Comparison of ENCODE assay signal across 27 cellular contexts in the genomic region with DNA sequence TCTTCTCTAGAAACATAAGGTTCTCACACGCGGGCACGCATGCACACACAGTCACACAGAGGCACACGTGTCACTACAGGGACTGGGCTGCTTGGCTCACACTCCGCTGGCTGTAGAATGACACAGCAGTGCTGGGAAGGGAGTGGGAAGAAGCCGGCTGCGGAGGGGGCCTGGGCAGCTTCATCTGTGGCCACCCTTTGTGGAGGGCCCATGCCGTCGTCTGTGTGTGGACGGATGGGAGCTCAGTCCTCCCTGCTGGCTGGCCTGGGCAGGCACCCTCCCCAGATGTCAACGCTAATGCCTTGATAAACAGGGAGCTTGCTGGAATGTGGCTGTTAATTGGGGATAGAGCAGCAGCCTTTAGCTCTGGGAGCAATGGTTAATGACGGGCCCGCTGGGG.
DNase-seq lines count a peak whose midpoint lies in the region; ATAC-seq, FAIRE-seq and TF ChIP-seq lines count a peak whose summit lies in the region.
"Had no signal": no experiment of that assay in that cellular context is flagged by ENCODE, and none has a peak within 500 bp of the region (broad histone marks: within the 10 kb centered on the region; RNA-seq: fewer than 3 reads in every experiment).

No MANE protein-coding gene starts in this region.

- CTCF ChIA-PET in K562 (lab: Yijun Ruan, JAX; ENCODE audit: low intra/inter-chr PET ratio), result no interaction called here

- no peak overlapping the region for H3K23ac ChIP-seq in neuronal stem cell (ENCODE audit: low read depth, low read length, poor library complexity)

- no peak for TF ChIP-seq RAD21 in K562 (CRISPR knock-in tag; conservative IDR thresholded peaks at IDR 0.05 in 1 of 2, IDR thresholded peaks at IDR 0.05 in 1 of 2)

- H3K9me1 ChIP-seq in K562 (ENCODE audit: control insufficient read depth, insufficient read depth, low read length), result peaks cover 3% of the 10 kb centered on the region

- H3K9me3 ChIP-seq in K562 (replicated peaks; ENCODE audit: control insufficient read depth, insufficient read depth, low read depth, low read length) (no peaks in the 10 kb centered on the region), right atrium auricular region (no peaks in the 10 kb centered on the region), neuronal stem cell (replicated peaks in 1 of 2; ENCODE audit: control insufficient read depth in 2 of 2, insufficient read depth in 1 of 2, low read depth in 1 of 2, low read length in 2 of 2) (no peaks in the 10 kb centered on the region)
- H3K9me3 ChIP-seq: left lung, upper lobe of left lung had no signal

- H3K79me1 ChIP-seq in neuronal stem cell (ENCODE audit: low read depth, low read length), result peaks cover 1% of the 10 kb centered on the region

- H3K4ac ChIP-seq in neuronal stem cell (ENCODE audit: low read length), result no peak overlapping the region

- H3K4me1 ChIP-seq in K562 (replicated peaks in 1 of 2; ENCODE audit: control insufficient read depth in 2 of 2, insufficient read depth in 2 of 2, low read length in 2 of 2) (peaks cover 14 to 16% of the 10 kb centered on the region in 2 experiments; a peak in 4 of 5 replicates), right atrium auricular region (peaks cover 0 to 21% of the 10 kb centered on the region in 2 donors), neuronal stem cell (ENCODE audit: control insufficient read depth in 2 of 2, insufficient read depth in 1 of 2, low read depth in 1 of 2, low read length in 2 of 2) (peaks cover 6 to 22% of the 10 kb centered on the region in 2 donors)

- H3K18ac ChIP-seq in neuronal stem cell (ENCODE audit: low read length), result peak overlapping the region; percentile 76

- no peak overlapping the region for H4K91ac ChIP-seq in neuronal stem cell (ENCODE audit: low read depth, low read length, poor library complexity)

- peak overlapping the region in 1 of 2 experiments; percentile 50; a peak in 1 of 4 replicates for H3K9ac ChIP-seq in K562 (ENCODE audit: insufficient read depth in 1 of 2, low read depth in 2 of 2, low read length in 2 of 2)
- no peak overlapping the region for H3K9ac ChIP-seq in neuronal stem cell (ENCODE audit: low read depth, low read length, poor library complexity)

- FAIRE-seq in K562 (lab: Jason Lieb, UNC), result no peak
- FAIRE-seq: G401.6, RCC 7860 had no signal

- H3K36me3 ChIP-seq in K562 (ENCODE audit: control insufficient read depth, insufficient read depth, low read length), result no peaks in the 10 kb centered on the region
- no peaks in the 10 kb centered on the region for H3K36me3 ChIP-seq in right atrium auricular region
- no peaks in the 10 kb centered on the region for H3K36me3 ChIP-seq in neuronal stem cell (replicated peaks in 1 of 2; ENCODE audit: control insufficient read depth in 2 of 2, insufficient read depth in 2 of 2, low read length in 2 of 2)
- H3K36me3 ChIP-seq: left lung, upper lobe of left lung had no signal

- H3K27me3 ChIP-seq in K562 (ENCODE audit: control insufficient read depth in 2 of 2, insufficient read depth in 2 of 2, low read length in 2 of 2) (no peaks in the 10 kb centered on the region), right atrium auricular region (no peaks in the 10 kb centered on the region), neuronal stem cell (ENCODE audit: control insufficient read depth in 3 of 3, insufficient read depth in 3 of 3, low read depth in 1 of 3, low read length in 3 of 3) (peaks cover 0 to 3% (median 0%) of the 10 kb centered on the region in 3 experiments), dorsolateral prefrontal cortex (peaks cover 0 to 78% (median 20%) of the 10 kb centered on the region in 45 donors)
- H3K27me3 ChIP-seq: left lung, upper lobe of left lung had no signal

- H3K27ac ChIP-seq in K562 (ENCODE audit: extremely low read depth, low read depth, low read length), result no peak overlapping the region
- peak overlapping the region; percentile 55 to 77 for H3K27ac ChIP-seq in right atrium auricular region
- H3K27ac ChIP-seq in neuronal stem cell (replicated peaks; ENCODE audit: low read length), result peak overlapping the region; percentile 58
- H3K27ac ChIP-seq in dorsolateral prefrontal cortex, result no peak overlapping the region
- H3K27ac ChIP-seq: left lung, upper lobe of left lung had no signal

- ATAC-seq in K562 (peak; percentile 71), GM19351 (IDR thresholded peaks at IDR 0.05; ENCODE audit: unreplicated experiment) (no peak)
- ATAC-seq: activated T-cell treated with anti-CD3 and anti-CD28 coated beads, Interleukin-2, amount 50 U/mL, for 72 hours; left lung; natural killer cell had no signal

- H2AK5ac ChIP-seq in neuronal stem cell (ENCODE audit: low read depth, low read length), result peak overlapping the region; percentile 56

- H2AFZ ChIP-seq in K562 (ENCODE audit: low read depth, low read length) (peak overlapping the region; percentile 79), neuronal stem cell (ENCODE audit: low read length) (no peak overlapping the region)

- H4K20me1 ChIP-seq in K562 (replicated peaks; ENCODE audit: control insufficient read depth, insufficient read depth, low read length), result no peaks in the 10 kb centered on the region

- WGBS in K562 (ENCODE audit: insufficient coverage, low coverage, missing lambda C conversion rate), result 2% methylated on average over 6 of the region's 13 CpGs
- no CpG with 5 or more reads among the region's 13 CpGs for WGBS in neuronal stem cell (ENCODE audit: extremely low coverage in 2 of 2, insufficient read length in 2 of 2, insufficient replicate concordance in 1 of 2), 2 donors

- H2BK5ac ChIP-seq in neuronal stem cell (ENCODE audit: low read length), result no peak overlapping the region

- POLR2A ChIA-PET in K562 (lab: Yijun Ruan, JAX), result interaction anchor here (0.6 kb wide), 1 partner anchor 37 kb away, joined by 3 read pairs; no protein-coding TSS in a partner anchor

- peak overlapping the region; percentile 49 for H2BK15ac ChIP-seq in neuronal stem cell (ENCODE audit: low read length)

- BruUV-seq in K562 (replicated peaks; lab: Mats Ljungman, UMichigan), result no TSS peak

- no peaks in the 10 kb centered on the region for H3K79me2 ChIP-seq in K562 (ENCODE audit: control insufficient read depth, insufficient read depth, low read length)

- no peak for TF ChIP-seq POLR2A in K562 (conservative IDR thresholded peaks at IDR 0.05)

- TF ChIP-seq CTCF in K562 (IDR thresholded peaks at IDR 0.05 in 2 of 3, conservative IDR thresholded peaks at IDR 0.05 in 1 of 3; ENCODE audit: insufficient read depth in 2 of 3, low read depth in 1 of 3, low read length in 3 of 3), result no peak
- TF ChIP-seq CTCF in right atrium auricular region (IDR thresholded peaks at IDR 0.05), result no peak
- TF ChIP-seq CTCF in dorsolateral prefrontal cortex (IDR thresholded peaks at IDR 0.05 in 54 of 56, conservative IDR thresholded peaks at IDR 0.05 in 2 of 56; ENCODE audit: low read depth in 1 of 56, partially characterized antibody in 56 of 56), result no peak

- no peak overlapping the region for H3K4me3 ChIP-seq in K562
- H3K4me3 ChIP-seq in right atrium auricular region, result no peak overlapping the region
- no peak overlapping the region for H3K4me3 ChIP-seq in neuronal stem cell (ENCODE audit: low read length in 2 of 2)
- no peak overlapping the region for H3K4me3 ChIP-seq in dorsolateral prefrontal cortex
- H3K4me3 ChIP-seq: left lung, skin epidermis, upper lobe of left lung had no signal

- in situ Hi-C loops in K562 (cut with MboI), result no loop called here

- intact Hi-C loops in K562 (cut with micrococcal nuclease) (no loop called here), dorsolateral prefrontal cortex (cut with DNase I) (no loop called here)

- H2BK120ac ChIP-seq in neuronal stem cell (ENCODE audit: low read depth, low read length), result no peak overlapping the region

- no peak overlapping the region for H3K14ac ChIP-seq in neuronal stem cell (ENCODE audit: low read length)

- DNase-seq in ELF-1 (ENCODE audit: low read depth, low spot score) (peak; percentile 60), K562 (ENCODE audit: extremely low read depth in 1 of 4, low spot score in 3 of 4) (peak in 3 of 4 experiments; percentile 15 to 31 (median 20)), right atrium auricular region (ENCODE audit: low spot score) (no peak), neuronal stem cell (ENCODE audit: low spot score) (no peak), NCI-H2029 (lab: John Stamatoyannopoulos, UW) (no peak), dorsolateral prefrontal cortex (no peak), AML-193 (lab: John Stamatoyannopoulos, UW) (no peak)
- DNase-seq: activated CD4-positive, alpha-beta T cell treated with anti-CD3 and anti-CD28 coated beads for 4 hours; activated naive CD4-positive, alpha-beta T cell treated with anti-CD3 and anti-CD28 coated beads, Interleukin-2, amount 50 U/mL, for 16 hours; activated T-cell treated with anti-CD3 and anti-CD28 coated beads, Interleukin-2, amount 50 U/mL, for 72 hours; anterior cingulate cortex; CD8-positive, alpha-beta memory T cell; central memory CD4-positive, alpha-beta T cell; dermis blood vessel endothelial cell; DMS153; HFFc6; KBM-7; left lung; natural killer cell; NCI-H1436; NCI-H526; stimulated activated CD4-positive, alpha-beta T cell treated with anti-CD3 and anti-CD28 coated beads, Interleukin-1b, Interleukin-23, amount 100 ng/mL, for 48 hours had no signal

- TF ChIP-seq EP300 in K562 (IDR thresholded peaks at IDR 0.05; ENCODE audit: low read length), result no peak

- no peak overlapping the region for H4K8ac ChIP-seq in neuronal stem cell (ENCODE audit: low read depth, low read length)

- H3K4me2 ChIP-seq in K562 (ENCODE audit: insufficient read depth, low read length) (no peak overlapping the region; the same call in 1 of the 2 replicates), neuronal stem cell (ENCODE audit: insufficient read depth, low read length, poor library complexity, severe bottlenecking) (no peak overlapping the region)

- no peak overlapping the region for H2BK12ac ChIP-seq in neuronal stem cell (ENCODE audit: low read length)

TF ChIP-seq in K562, 482 proteins besides CTCF, POLR2A, EP300 and RAD21 (continues in another document):
- no peak for TF ChIP-seq POLR3A (IDR thresholded peaks at IDR 0.05; ENCODE audit: borderline replicate concordance, extremely low read depth, insufficient read depth, insufficient read length)
- peak; percentile 50 for TF ChIP-seq MAFG (tag; conservative IDR thresholded peaks at IDR 0.05)
- no peak for TF ChIP-seq ZNF551 (CRISPR knock-in tag; IDR thresholded peaks at IDR 0.05)

Comparison
In these comparisons a context has a peak if more than half of its experiments do, and no peak if none do; other contexts are left out.
1. DNase-seq: peak in ELF-1 (single experiment) and K562 (3 of 4); none in right atrium auricular region (single experiment), neuronal stem cell (single experiment), NCI-H2029 (single experiment), dorsolateral prefrontal cortex (0 of 10) and AML-193 (0 of 2).
2. H3K27ac ChIP-seq: peak in right atrium auricular region (2 of 2) and neuronal stem cell (single experiment); none in K562 (single experiment) and dorsolateral prefrontal cortex (0 of 59).